ENCODE assay signal across 8 cellular contexts in the genomic region with DNA sequence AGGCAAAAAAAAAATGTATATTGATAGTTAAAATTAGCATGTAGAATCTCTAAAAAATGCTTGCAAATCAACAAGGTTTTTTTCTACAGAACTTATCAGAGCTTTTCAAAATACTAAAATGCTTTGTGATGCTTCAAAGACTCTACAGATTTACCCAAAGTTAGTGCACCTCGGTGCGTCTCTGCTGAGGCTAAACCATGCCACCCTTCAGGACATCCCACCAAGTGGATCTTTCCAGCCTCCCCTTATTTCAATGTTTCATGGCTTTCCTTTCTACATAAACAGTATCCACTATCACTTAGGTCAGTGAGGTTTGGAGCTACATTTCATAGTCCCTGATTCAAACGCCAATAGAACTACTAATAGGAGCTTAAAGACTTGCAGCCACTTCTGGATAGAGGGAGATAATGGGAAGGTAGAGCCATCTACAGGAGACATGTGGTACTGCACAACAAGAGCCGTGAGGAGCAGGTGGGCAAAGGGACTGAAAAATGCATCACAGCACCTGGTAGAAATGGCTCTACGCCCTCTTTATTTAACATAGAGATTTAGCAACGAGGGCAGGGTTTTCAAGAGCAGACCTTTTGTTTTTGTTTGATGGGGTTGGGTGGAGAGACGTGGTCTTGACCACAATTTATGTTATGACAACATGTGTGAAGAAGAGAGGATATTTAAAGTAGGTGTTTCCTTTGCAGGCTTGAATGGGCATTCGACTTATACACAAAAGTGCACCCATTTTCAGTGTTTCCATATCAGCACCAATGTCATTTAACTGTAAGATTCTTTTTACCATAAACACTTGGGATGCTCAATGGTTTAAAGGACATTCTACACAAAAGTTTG. TPM values are rescaled to one million over a fixed set of nuclear protein-coding genes. Genes with fewer than 3 reads are reported as not detected.
DNase-seq lines count a peak whose midpoint lies in the region; ATAC-seq, FAIRE-seq and TF ChIP-seq lines count a peak whose summit lies in the region.

No MANE protein-coding gene starts in this region.

- H4K91ac ChIP-seq in H1 (replicated peaks; ENCODE audit: insufficient read length, low read length), result no peak overlapping the region
- no peak overlapping the region for H4K91ac ChIP-seq in mesenchymal stem cell (ENCODE audit: low read length)

- no peaks in the 10 kb centered on the region for H3F3A ChIP-seq in SU-DHL-6 (ENCODE audit: insufficient read depth)

- H2BK5ac ChIP-seq in H1 (ENCODE audit: low read depth, low read length) (no peak overlapping the region), mesenchymal stem cell (ENCODE audit: low read depth, low read length, poor library complexity, severe bottlenecking) (no peak overlapping the region)

- H3K23ac ChIP-seq in H1 (ENCODE audit: insufficient read length), result no peak overlapping the region
- H3K23ac ChIP-seq in mesenchymal stem cell (ENCODE audit: low read length in 2 of 2), result no peak overlapping the region

- H3K79me2 ChIP-seq in SU-DHL-6 (ENCODE audit: insufficient read depth, low read length) (no peaks in the 10 kb centered on the region), H1 (ENCODE audit: control insufficient read depth in 1 of 2, insufficient read depth in 2 of 2, low read length in 2 of 2) (no peaks in the 10 kb centered on the region)

- H3K4me3 ChIP-seq in SU-DHL-6 (ENCODE audit: insufficient read depth, low read length, poor library complexity, severe bottlenecking), result no peak overlapping the region
- H3K4me3 ChIP-seq in H1 (ENCODE audit: extremely low read depth in 1 of 4, insufficient read depth in 2 of 4, low read depth in 3 of 4, low read length in 4 of 4), result no peak overlapping the region
- no peak overlapping the region for H3K4me3 ChIP-seq in mesenchymal stem cell (ENCODE audit: insufficient read depth in 1 of 2, low read depth in 1 of 2, low read length in 2 of 2)
- no peak overlapping the region for H3K4me3 ChIP-seq in upper lobe of left lung

- no peaks in the 10 kb centered on the region; the same call in 1 of the 2 replicates for H3K23me2 ChIP-seq in H1 (ENCODE audit: low read depth, low read length)

- H3K9me2 ChIP-seq in SU-DHL-6 (replicated peaks; ENCODE audit: insufficient read depth, low read length), result no peaks in the 10 kb centered on the region

- H3K4me1 ChIP-seq in H1 (replicated peaks in 1 of 4; ENCODE audit: control insufficient read depth in 3 of 4, insufficient read depth in 4 of 4, low read length in 3 of 4), result no peaks in the 10 kb centered on the region
- no peaks in the 10 kb centered on the region for H3K4me1 ChIP-seq in mesenchymal stem cell (ENCODE audit: control insufficient read depth, insufficient read depth, low read depth, low read length)
- no peaks in the 10 kb centered on the region for H3K4me1 ChIP-seq in upper lobe of left lung

- WGBS in H1 (ENCODE audit: extremely low coverage in 1 of 2, insufficient coverage in 1 of 2, insufficient read length in 1 of 2, insufficient replicate concordance in 2 of 2, low coverage in 1 of 2, low lambda C conversion rate in 2 of 2, missing lambda C conversion rate in 1 of 2), 2 experiments, result 49% methylated on average over 8 of the region's 8 CpGs; no CpG with 5 or more reads in 1 of the 2 experiments
- 32% methylated on average over 7 of the region's 8 CpGs for WGBS in mesenchymal stem cell
- WGBS in upper lobe of left lung, 2 donors, result 29 to 30% methylated on average over 8 of the region's 8 CpGs

- no peak overlapping the region for H3K56ac ChIP-seq in H1 (replicated peaks; ENCODE audit: insufficient read length, low read depth, low read length)

- DNase-seq in NCI-H2107 treated with DMSO at 0.1 percent for 48 hours (lab: John Stamatoyannopoulos, UW; ENCODE audit: unreplicated experiment), result peak; percentile 3
- no peak for DNase-seq in NCI-H2107 (lab: John Stamatoyannopoulos, UW)
- peak; percentile 55 for DNase-seq in H4 (ENCODE audit: low spot score)
- peak; percentile 84 for DNase-seq in NAMALWA (ENCODE audit: low spot score)
- DNase-seq in H1 (ENCODE audit: low read depth in 1 of 2, low spot score in 2 of 2), result peak; percentile 15 to 78
- DNase-seq in mesenchymal stem cell, result peak; percentile 66
- DNase-seq in upper lobe of left lung, result no peak

- no peaks in the 10 kb centered on the region for H3K9me3 ChIP-seq in SU-DHL-6 (ENCODE audit: insufficient read depth, low read length)
- H3K9me3 ChIP-seq in H1 (ENCODE audit: insufficient read depth in 2 of 2, low read depth in 1 of 2, low read length in 1 of 2), result no peaks in the 10 kb centered on the region
- no peaks in the 10 kb centered on the region for H3K9me3 ChIP-seq in mesenchymal stem cell (ENCODE audit: control insufficient read depth, low read length)
- no peaks in the 10 kb centered on the region for H3K9me3 ChIP-seq in upper lobe of left lung

- no peak for TF ChIP-seq POLR2A in H1 (IDR thresholded peaks at IDR 0.05; ENCODE audit: control extremely low read depth in 1 of 2, low read depth in 2 of 2, low read length in 2 of 2)
- no peak for TF ChIP-seq POLR2A in upper lobe of left lung (IDR thresholded peaks at IDR 0.05)

- H3K27ac ChIP-seq in SU-DHL-6 (ENCODE audit: low read depth, low read length) (no peak overlapping the region), H1 (ENCODE audit: low read depth, low read length) (no peak overlapping the region), mesenchymal stem cell (ENCODE audit: low read length, poor library complexity, severe bottlenecking) (no peak overlapping the region), upper lobe of left lung (no peak overlapping the region)

- H4K8ac ChIP-seq in H1 (ENCODE audit: extremely low read depth, insufficient read depth, low read length) (no peak overlapping the region), mesenchymal stem cell (ENCODE audit: low read length) (no peak overlapping the region)

- no peak overlapping the region for H2AK5ac ChIP-seq in H1 (ENCODE audit: low read depth, low read length)
- no peak overlapping the region for H2AK5ac ChIP-seq in mesenchymal stem cell (ENCODE audit: low read length, severe bottlenecking)

- CTCF ChIA-PET in H1 (lab: Charles Lee; ENCODE audit: partially characterized antibody), result interaction anchor here (0.6 to 3.7 kb wide), 51 partner anchors 9 to 1533 kb away, joined by 3 to 49 read pairs (median 4); no protein-coding TSS in a partner anchor

- no peak overlapping the region for H2BK12ac ChIP-seq in H1 (ENCODE audit: low read depth, low read length)
- no peak overlapping the region for H2BK12ac ChIP-seq in mesenchymal stem cell (ENCODE audit: low read length in 2 of 2)

- H2BK20ac ChIP-seq in H1 (ENCODE audit: low read length), result no peak overlapping the region

- peak; percentile 98 for FAIRE-seq in H1 (lab: Jason Lieb, UNC)

- H3K36me3 ChIP-seq in SU-DHL-6 (ENCODE audit: low read length) (no peaks in the 10 kb centered on the region), H1 (ENCODE audit: control insufficient read depth in 2 of 4, insufficient read depth in 4 of 4, low read length in 3 of 4) (no peaks in the 10 kb centered on the region), mesenchymal stem cell (ENCODE audit: control insufficient read depth in 1 of 2, insufficient read depth in 2 of 2, low read depth in 1 of 2, low read length in 2 of 2) (no peaks in the 10 kb centered on the region), upper lobe of left lung (no peaks in the 10 kb centered on the region)

- POLR2A ChIA-PET in H1 (lab: Charles Lee; ENCODE audit: partially characterized antibody), result no interaction called here

- H4K5ac ChIP-seq in H1 (ENCODE audit: insufficient read length, low read depth, low read length), result no peak overlapping the region

- H2AFZ ChIP-seq in SU-DHL-6 (ENCODE audit: low read depth, low read length, severe bottlenecking) (no peak overlapping the region), H1 (ENCODE audit: low read length) (no peak overlapping the region), mesenchymal stem cell (ENCODE audit: low read depth, low read length) (no peak overlapping the region)

- peak; percentile 71 for TF ChIP-seq CTCF in SU-DHL-6 (IDR thresholded peaks at IDR 0.05; ENCODE audit: insufficient read depth, low read length, poor library complexity, severe bottlenecking)
- TF ChIP-seq CTCF in H1 (IDR thresholded peaks at IDR 0.05; ENCODE audit: control extremely low read depth in 1 of 3, insufficient read depth in 1 of 3, low read depth in 1 of 3, low read length in 3 of 3), result peak; percentile 56 to 91 (median 73)
- peak; percentile 57 to 88 (median 69) for TF ChIP-seq CTCF in upper lobe of left lung (IDR thresholded peaks at IDR 0.05)

- peak; percentile 61 to 73 for ATAC-seq in upper lobe of left lung (ENCODE audit: low FRiP score in 2 of 2)

- no peak overlapping the region for H3K4ac ChIP-seq in H1 (replicated peaks; ENCODE audit: insufficient read length, low read depth, low read length)
- H3K4ac ChIP-seq in mesenchymal stem cell (ENCODE audit: low read depth in 1 of 2, low read length in 2 of 2), result no peak overlapping the region

- H4K20me1 ChIP-seq in SU-DHL-6 (ENCODE audit: low read depth, low read length) (no peaks in the 10 kb centered on the region), H1 (replicated peaks in 1 of 2; ENCODE audit: control insufficient read depth in 1 of 2, insufficient read depth in 2 of 2, low read length in 2 of 2) (no peaks in the 10 kb centered on the region)

- H2BK15ac ChIP-seq in H1 (ENCODE audit: low read length) (no peak overlapping the region), mesenchymal stem cell (ENCODE audit: low read depth, poor library complexity, severe bottlenecking) (no peak overlapping the region)

- H3K9ac ChIP-seq in SU-DHL-6 (ENCODE audit: low read length) (no peak overlapping the region), H1 (replicated peaks in 1 of 4; ENCODE audit: extremely low read depth in 1 of 4, low read depth in 3 of 4, low read length in 3 of 4) (no peak overlapping the region), mesenchymal stem cell (ENCODE audit: low read length) (no peak overlapping the region)

- H2BK120ac ChIP-seq in H1 (replicated peaks; ENCODE audit: low read depth, low read length) (no peak overlapping the region), mesenchymal stem cell (ENCODE audit: low read depth, low read length) (no peak overlapping the region)

- no peaks in the 10 kb centered on the region for H3K27me3 ChIP-seq in SU-DHL-6 (ENCODE audit: low read length)
- no peaks in the 10 kb centered on the region for H3K27me3 ChIP-seq in H1 (replicated peaks in 1 of 4; ENCODE audit: control insufficient read depth in 3 of 4, extremely low read depth in 1 of 4, insufficient read depth in 3 of 4, low read length in 3 of 4)
- H3K27me3 ChIP-seq in mesenchymal stem cell (ENCODE audit: control insufficient read depth in 1 of 2, insufficient read depth in 1 of 2, low read length in 2 of 2), result peaks cover 0 to 44% of the 10 kb centered on the region in 2 experiments
- H3K27me3 ChIP-seq in upper lobe of left lung, result no peaks in the 10 kb centered on the region

- TF ChIP-seq RAD21 in H1 (IDR thresholded peaks at IDR 0.05 in 1 of 2, conservative IDR thresholded peaks at IDR 0.05 in 1 of 2; ENCODE audit: low read depth in 2 of 2, low read length in 2 of 2), result peak; percentile 89 to 90

- no peak for TF ChIP-seq EP300 in H1 (IDR thresholded peaks at IDR 0.05; ENCODE audit: borderline replicate concordance in 1 of 2, low read depth in 2 of 2, low read length in 2 of 2)
- TF ChIP-seq EP300 in upper lobe of left lung (IDR thresholded peaks at IDR 0.05), result no peak

- H3K14ac ChIP-seq in H1 (ENCODE audit: insufficient read length) (no peak overlapping the region), mesenchymal stem cell (ENCODE audit: low read length in 2 of 2) (no peak overlapping the region)

- no peak overlapping the region for H3K4me2 ChIP-seq in SU-DHL-6 (ENCODE audit: low read depth, low read length, poor library complexity, severe bottlenecking)
- no peak overlapping the region for H3K4me2 ChIP-seq in H1 (ENCODE audit: insufficient read depth in 1 of 2, low read depth in 2 of 2, low read length in 2 of 2)
- no peak overlapping the region for H3K4me2 ChIP-seq in mesenchymal stem cell (ENCODE audit: low read length, poor library complexity, severe bottlenecking)

- H3K18ac ChIP-seq in H1 (ENCODE audit: extremely low read depth, low read length) (no peak overlapping the region), mesenchymal stem cell (ENCODE audit: low read depth in 1 of 2, low read length in 2 of 2) (no peak overlapping the region)

- H3K79me1 ChIP-seq in H1 (ENCODE audit: low read depth, low read length) (no peaks in the 10 kb centered on the region), mesenchymal stem cell (replicated peaks; ENCODE audit: low read length, poor library complexity, severe bottlenecking) (no peaks in the 10 kb centered on the region)

RNA-seq across cellular contexts. Expression of gene SLC35G4, which starts 56.1 kb away (rescaled TPM):
- not detected in 2 replicates for total RNA-seq in H4 (2014; rRNA removed; shearing (Covaris generic))
- not detected in 2 replicates for total RNA-seq in H1 (2021; fragmentation: NEBNext Ultra II Directional; extraction: Animal tissue kit (Norgen Biotek cat#: 25700))
- not detected in 2 replicates for polyA plus RNA-seq in H1 (2011; rRNA removed)
- polyA plus RNA-seq in H1 (2011; cell fraction: cytosol; rRNA removed), result not detected
- polyA plus RNA-seq in H1 (2011; cell fraction: nucleus; rRNA removed), result not detected
- not detected in 4 replicates for polyA plus RNA-seq in H1 (2012, experiment 1 of 2)
- polyA plus RNA-seq in H1 (2012, experiment 2 of 2), result not detected
- not detected for polyA plus RNA-seq in H1 (2013, experiment 1 of 2)
- not detected for polyA plus RNA-seq in H1 (2013, experiment 2 of 2)
- not detected in 2 replicates for polyA minus RNA-seq in H1 (2011; rRNA and poly(A)+ RNA removed)
- polyA minus RNA-seq in H1 (2011; cell fraction: cytosol; rRNA and poly(A)+ RNA removed), result not detected
- not detected for polyA minus RNA-seq in H1 (2011; cell fraction: nucleus; rRNA and poly(A)+ RNA removed)
- polyA plus RNA-seq in mesenchymal stem cell (2013, experiment 1 of 2), result not detected
- not detected for polyA plus RNA-seq in mesenchymal stem cell (2013, experiment 2 of 2)
- not detected for total RNA-seq in upper lobe of left lung

Comparison
In these comparisons a context has a peak if more than half of its experiments do, and no peak if none do; other contexts are left out.
1. DNase-seq: peak in NCI-H2107 treated with DMSO at 0.1 percent for 48 hours (single experiment), H4 (single experiment), NAMALWA (single experiment), H1 (2 of 2) and mesenchymal stem cell (single experiment); none in NCI-H2107 (single experiment) and upper lobe of left lung (0 of 2).
2. Peak in every context shown above with its lines, with median percentiles within 50 percentile points of each other: CTCF ChIP-seq.